In the genomic region with DNA sequence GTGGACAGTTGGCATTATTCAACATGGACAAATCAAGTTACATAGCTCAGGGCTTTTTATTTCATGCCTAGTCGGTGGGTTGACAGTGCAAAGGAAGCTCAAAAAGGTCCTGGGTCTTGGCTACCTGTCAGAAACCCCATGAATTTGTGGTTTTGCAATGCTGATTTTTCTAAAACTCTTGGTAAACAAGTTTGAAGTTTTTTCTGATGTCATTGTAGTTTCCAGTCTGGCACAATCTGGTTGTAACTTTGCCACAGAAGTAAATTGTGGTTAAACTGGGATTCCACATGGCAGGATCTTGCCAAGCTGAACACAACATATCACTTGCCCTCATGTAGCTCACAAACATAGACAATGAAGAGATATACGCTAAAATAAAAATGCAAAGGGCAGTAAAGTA, we compare ENCODE assay signal across 14 cellular contexts.
"Had no signal": no experiment of that assay in that cellular context is flagged by ENCODE, and none has a peak within 500 bp of the region (broad histone marks: within the 10 kb centered on the region; RNA-seq: fewer than 3 reads in every experiment).

No MANE protein-coding gene starts in this region.

- H3K4me3 ChIP-seq: heart right ventricle, skin epidermis, stomach, thoracic aorta had no signal

- DNase-seq: activated CD4-positive, alpha-beta memory T cell treated with anti-CD3 and anti-CD28 coated beads for 36 hours; activated gamma-delta T cell; activated T-cell treated with anti-CD3 and anti-CD28 coated beads, Interleukin-2, amount 50 U/mL, for 48 hours; anterior cingulate cortex; heart right ventricle; left ventricle myocardium superior; stomach; T-cell; T1000 had no signal

- H3K4me1 ChIP-seq: heart right ventricle, stomach had no signal

- H3K27me3 ChIP-seq: stomach had no signal

- FAIRE-seq: frontal cortex, keratinocyte had no signal

- ATAC-seq: heart right ventricle, left ventricle myocardium superior, T-cell had no signal

- H3K36me3 ChIP-seq: heart right ventricle, stomach, thoracic aorta had no signal

- H3K9me3 ChIP-seq: thoracic aorta had no signal

- H3K27ac ChIP-seq: heart right ventricle, skin epidermis, stomach, thoracic aorta, VCaP had no signal
